ENCODE assay signal across 17 cellular contexts in genomic region chr7:88090233-88090632, GRCh38.
"Had no signal": no experiment of that assay in that cellular context is flagged by ENCODE, and none has a peak within 500 bp of the region (broad histone marks: within the 10 kb centered on the region; RNA-seq: fewer than 3 reads in every experiment).

No MANE protein-coding gene starts in this region.

- DNase-seq: activated CD4-positive, alpha-beta memory T cell treated with anti-CD3 and anti-CD28 coated beads for 36 hours; activated CD4-positive, alpha-beta T cell treated with anti-CD3 and anti-CD28 coated beads for 36 hours; activated effector memory CD4-positive, alpha-beta T cell treated with anti-CD3 and anti-CD28 coated beads, Interleukin-2, amount 50 U/mL, for 16 hours; activated T-cell treated with anti-CD3 and anti-CD28 coated beads, Interleukin-2, amount 50 U/mL, for 1 hour; brain microvascular endothelial cell; cortex of kidney; effector CD4-positive, alpha-beta T cell; esophagus squamous epithelium; mammary epithelial cell; naive B cell; pancreas; sigmoid colon; spleen; stimulated activated naive CD8-positive, alpha-beta T cell treated with anti-CD3 and anti-CD28 coated beads, Interleukin-15, amount 100 ng/mL, for 72 hours; WERI-Rb-1 had no signal

- H3K27ac ChIP-seq: brain microvascular endothelial cell, esophagus squamous epithelium, pancreas, sigmoid colon, WERI-Rb-1 had no signal

- H3K9me3 ChIP-seq: esophagus squamous epithelium, pancreas, sigmoid colon, spleen had no signal

- H3K36me3 ChIP-seq: brain microvascular endothelial cell, esophagus squamous epithelium, pancreas, sigmoid colon, spleen, WERI-Rb-1 had no signal

- H3K4me3 ChIP-seq: pancreas, sigmoid colon had no signal

- ATAC-seq: activated CD4-positive, alpha-beta T cell treated with anti-CD3 and anti-CD28 coated beads for 36 hours; activated naive CD4-positive, alpha-beta T cell treated with anti-CD3 and anti-CD28 coated beads, Interleukin-2, amount 50 U/mL, for 72 hours; pancreas had no signal

- H3K27me3 ChIP-seq: brain microvascular endothelial cell, esophagus squamous epithelium, pancreas, sigmoid colon, spleen had no signal

- H3K4me1 ChIP-seq: pancreas had no signal

- FAIRE-seq: endothelial cell of umbilical vein, pancreas had no signal
